2 cellular contexts compared by ENCODE assay signal in the genomic region with DNA sequence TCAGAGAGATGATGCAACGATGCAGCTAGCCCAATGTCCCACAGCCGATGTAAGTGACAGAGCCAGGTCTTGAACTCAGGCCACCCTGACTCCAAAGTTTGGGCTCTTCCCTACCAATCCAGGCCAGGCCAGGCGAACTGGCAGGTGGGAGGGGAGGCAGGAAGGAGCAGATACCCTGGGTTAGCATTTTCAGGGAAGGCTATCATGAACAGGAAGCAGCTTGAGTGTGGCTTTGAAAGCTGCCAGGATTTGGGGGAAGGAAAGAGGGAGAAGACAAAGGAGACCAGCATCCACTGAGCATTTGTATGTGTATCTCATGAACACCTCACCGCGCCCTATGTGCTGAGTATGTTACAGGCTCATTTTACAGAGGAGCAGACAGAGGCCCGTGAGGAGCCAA.
TF ChIP-seq lines count a peak whose summit lies in the region.

No MANE protein-coding gene starts in this region.

TF ChIP-seq in liver, 16 proteins besides CTCF, POLR2A, EP300 and RAD21:
- TF ChIP-seq NR2F2 (IDR thresholded peaks at IDR 0.05) (peak; percentile 36), GABPA (IDR thresholded peaks at IDR 0.05 in 1 of 2, conservative IDR thresholded peaks at IDR 0.05 in 1 of 2) (no peak), YY1 (IDR thresholded peaks at IDR 0.05) (no peak), HNF4G (IDR thresholded peaks at IDR 0.05) (no peak)
- TF ChIP-seq, protein P1, sequence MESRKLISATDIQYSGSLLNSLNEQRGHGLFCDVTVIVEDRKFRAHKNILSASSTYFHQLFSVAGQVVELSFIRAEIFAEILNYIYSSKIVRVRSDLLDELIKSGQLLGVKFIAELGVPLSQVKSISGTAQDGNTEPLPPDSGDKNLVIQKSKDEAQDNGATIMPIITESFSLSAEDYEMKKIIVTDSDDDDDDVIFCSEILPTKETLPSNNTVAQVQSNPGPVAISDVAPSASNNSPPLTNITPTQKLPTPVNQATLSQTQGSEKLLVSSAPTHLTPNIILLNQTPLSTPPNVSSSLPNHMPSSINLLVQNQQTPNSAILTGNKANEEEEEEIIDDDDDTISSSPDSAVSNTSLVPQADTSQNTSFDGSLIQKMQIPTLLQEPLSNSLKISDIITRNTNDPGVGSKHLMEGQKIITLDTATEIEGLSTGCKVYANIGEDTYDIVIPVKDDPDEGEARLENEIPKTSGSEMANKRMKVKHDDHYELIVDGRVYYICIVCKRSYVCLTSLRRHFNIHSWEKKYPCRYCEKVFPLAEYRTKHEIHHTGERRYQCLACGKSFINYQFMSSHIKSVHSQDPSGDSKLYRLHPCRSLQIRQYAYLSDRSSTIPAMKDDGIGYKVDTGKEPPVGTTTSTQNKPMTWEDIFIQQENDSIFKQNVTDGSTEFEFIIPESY (IDR thresholded peaks at IDR 0.05), result no peak

TF ChIP-seq in HepG2, 621 proteins besides CTCF, POLR2A, EP300 and RAD21:
- no peak for TF ChIP-seq ATAD3A (CRISPR knock-in tag; IDR thresholded peaks at IDR 0.05)
- TF ChIP-seq MIER3 (CRISPR knock-in tag; IDR thresholded peaks at IDR 0.05; ENCODE audit: borderline replicate concordance), result no peak
- no peak for TF ChIP-seq MYNN (CRISPR knock-in tag; IDR thresholded peaks at IDR 0.05; ENCODE audit: low read depth)
- no peak for TF ChIP-seq PLRG1 (conservative IDR thresholded peaks at IDR 0.05)
- TF ChIP-seq TEAD3 (CRISPR knock-in tag; optimal IDR thresholded peaks at IDR 0.05; ENCODE audit: borderline replicate concordance), result no peak
- TF ChIP-seq, protein P2, sequence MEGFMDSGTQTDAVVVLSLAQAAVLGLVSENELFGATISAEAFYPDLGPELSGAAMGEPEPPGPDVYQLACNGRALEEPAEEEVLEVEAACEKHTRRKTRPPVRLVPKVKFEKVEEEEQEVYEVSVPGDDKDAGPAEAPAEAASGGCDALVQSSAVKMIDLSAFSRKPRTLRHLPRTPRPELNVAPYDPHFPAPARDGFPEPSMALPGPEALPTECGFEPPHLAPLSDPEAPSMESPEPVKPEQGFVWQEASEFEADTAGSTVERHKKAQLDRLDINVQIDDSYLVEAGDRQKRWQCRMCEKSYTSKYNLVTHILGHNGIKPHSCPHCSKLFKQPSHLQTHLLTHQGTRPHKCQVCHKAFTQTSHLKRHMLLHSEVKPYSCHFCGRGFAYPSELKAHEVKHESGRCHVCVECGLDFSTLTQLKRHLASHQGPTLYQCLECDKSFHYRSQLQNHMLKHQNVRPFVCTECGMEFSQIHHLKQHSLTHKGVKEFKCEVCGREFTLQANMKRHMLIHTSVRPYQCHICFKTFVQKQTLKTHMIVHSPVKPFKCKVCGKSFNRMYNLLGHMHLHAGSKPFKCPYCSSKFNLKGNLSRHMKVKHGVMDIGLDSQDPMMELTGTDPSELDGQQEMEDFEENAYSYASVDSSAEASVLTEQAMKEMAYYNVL (CRISPR knock-in tag; IDR thresholded peaks at IDR 0.05; ENCODE audit: borderline replicate concordance), result no peak
- no peak for TF ChIP-seq ZC3H4 (CRISPR knock-in tag; IDR thresholded peaks at IDR 0.05; ENCODE audit: borderline replicate concordance)
- TF ChIP-seq, protein P3, sequence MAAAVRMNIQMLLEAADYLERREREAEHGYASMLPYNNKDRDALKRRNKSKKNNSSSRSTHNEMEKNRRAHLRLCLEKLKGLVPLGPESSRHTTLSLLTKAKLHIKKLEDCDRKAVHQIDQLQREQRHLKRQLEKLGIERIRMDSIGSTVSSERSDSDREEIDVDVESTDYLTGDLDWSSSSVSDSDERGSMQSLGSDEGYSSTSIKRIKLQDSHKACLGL (CRISPR knock-in tag; IDR thresholded peaks at IDR 0.05), result no peak
- no peak for TF ChIP-seq KDM3A (CRISPR knock-in tag; IDR thresholded peaks at IDR 0.05; ENCODE audit: low read depth)
- no peak for TF ChIP-seq NFE2 (CRISPR knock-in tag; IDR thresholded peaks at IDR 0.05)
- no peak for TF ChIP-seq ZNF367 (CRISPR knock-in tag; IDR thresholded peaks at IDR 0.05; ENCODE audit: borderline replicate concordance)
